Comparison of ENCODE assay signal across 8 cellular contexts in the genomic region with DNA sequence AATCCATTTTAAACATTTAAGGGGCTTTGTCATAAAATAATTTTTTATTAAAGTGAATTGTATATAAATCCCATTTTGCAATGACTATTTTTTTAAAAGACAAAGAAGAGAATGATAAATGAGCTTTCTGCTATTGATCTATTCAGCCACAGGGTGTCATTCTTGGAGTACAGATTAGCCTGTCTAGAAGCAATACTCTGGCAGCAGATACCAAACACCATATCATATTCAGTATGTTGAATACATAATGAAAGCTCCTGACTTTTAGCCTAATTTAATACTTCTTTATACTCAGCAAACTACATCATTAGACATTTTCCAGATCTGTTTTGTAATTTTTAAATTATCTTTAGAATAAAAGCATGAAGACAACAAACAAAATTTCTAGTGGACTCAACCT.
DNase-seq lines count a peak whose midpoint lies in the region; ATAC-seq, FAIRE-seq and TF ChIP-seq lines count a peak whose summit lies in the region.

No MANE protein-coding gene starts in this region.

- SMC1A ChIA-PET in GM12878 (lab: Charles Lee; ENCODE audit: uncharacterized antibody, unreplicated experiment), result interaction anchor here (0.9 to 4.7 kb wide), 10 partner anchors 10 to 570 kb away, joined by 3 to 24 read pairs (median 4); no protein-coding TSS in a partner anchor

- H3K36me3 ChIP-seq in GM12878 (ENCODE audit: control insufficient read depth in 2 of 2, insufficient read depth in 2 of 2, low read length in 1 of 2), result no peaks in the 10 kb centered on the region

- no peak overlapping the region for H3K4me3 ChIP-seq in GM12878

- H3K9me3 ChIP-seq in GM12878 (replicated peaks; ENCODE audit: control insufficient read depth, insufficient read depth, low read length), result no peaks in the 10 kb centered on the region

- DNase-seq in EH (ENCODE audit: low read depth) (peak; percentile 78), NCI-H146 (lab: John Stamatoyannopoulos, UW) (peak; percentile 46), GM12878 (ENCODE audit: low read depth, low spot score) (no peak), kidney glomerular epithelial cell (lab: John Stamatoyannopoulos, UW) (peak; percentile 92), NK-92 (lab: John Stamatoyannopoulos, UW; ENCODE audit: unreplicated experiment) (no peak), cerebellar nuclear complex (lab: John Stamatoyannopoulos, UW) (no peak), 8988T (no peak)
- no peak for DNase-seq in activated CD4-positive, CD25-positive, alpha-beta regulatory T cell (lab: John Stamatoyannopoulos, UW)

- no peak overlapping the region for H3K9ac ChIP-seq in GM12878 (ENCODE audit: control insufficient read depth, insufficient read depth, low read length)

- no peak for TF ChIP-seq POLR2A in GM12878 (IDR thresholded peaks at IDR 0.05; ENCODE audit: low read depth, low read length)

- intact Hi-C loops in GM12878 (cut with micrococcal nuclease; ENCODE audit: unreplicated experiment), result loop anchor here (1.0 to 10.0 kb wide), 4 partner anchors 202 to 729 kb away; no protein-coding TSS in a partner anchor

- in situ Hi-C loops in GM12878 (cut with MboI), result no loop called here

- POLR2A ChIA-PET in GM12878 (lab: Charles Lee), result no interaction called here

- no peak overlapping the region for H3K27ac ChIP-seq in GM12878 (ENCODE audit: control insufficient read depth, insufficient read depth)

- no peak overlapping the region for H2AFZ ChIP-seq in GM12878 (ENCODE audit: control insufficient read depth, low read depth, low read length)

- TF ChIP-seq EP300 in GM12878 (IDR thresholded peaks at IDR 0.05; ENCODE audit: borderline replicate concordance in 1 of 2, control insufficient read depth in 1 of 2, low read depth in 2 of 2, low read length in 2 of 2), result no peak

- CTCF ChIA-PET in GM12878 (lab: Yijun Ruan, JAX), result interaction anchor here (0.6 to 2.8 kb wide), 13 partner anchors 21 to 1504 kb away, joined by 3 to 18 read pairs (median 4); no protein-coding TSS in a partner anchor

- TF ChIP-seq CTCF in GM12878 (IDR thresholded peaks at IDR 0.05 in 2 of 3, conservative IDR thresholded peaks at IDR 0.05 in 1 of 3; ENCODE audit: control insufficient read depth in 2 of 3, extremely low read depth in 1 of 3, insufficient read depth in 1 of 3, low read depth in 3 of 3, low read length in 3 of 3), result peak in 2 of 3 experiments; percentile 13 to 34; a peak in 2 of 6 replicates

- RAD21 ChIA-PET in GM12878 (lab: Charles Lee; ENCODE audit: unreplicated experiment), result interaction anchor here (0.9 to 2.0 kb wide), 12 partner anchors 61 to 1504 kb away, joined by 3 to 14 read pairs (median 4); no protein-coding TSS in a partner anchor

- FAIRE-seq in GM12878 (lab: Jason Lieb, UNC), result peak; percentile 35

- ATAC-seq in GM12878, result peak; percentile 61

- BruUV-seq in GM12878 (replicated peaks; lab: Mats Ljungman, UMichigan), result no TSS peak

- TF ChIP-seq RAD21 in GM12878 (IDR thresholded peaks at IDR 0.05; ENCODE audit: insufficient read depth, low read depth, low read length), result peak; percentile 68

- H3K4me2 ChIP-seq in GM12878 (ENCODE audit: control insufficient read depth, insufficient read depth), result no peak overlapping the region

- H4K20me1 ChIP-seq in GM12878 (ENCODE audit: control insufficient read depth, insufficient read depth), result no peaks in the 10 kb centered on the region

- no peaks in the 10 kb centered on the region for H3K4me1 ChIP-seq in GM12878 (ENCODE audit: control insufficient read depth, insufficient read depth, low read length)

- no peaks in the 10 kb centered on the region for H3K27me3 ChIP-seq in GM12878 (replicated peaks in 1 of 2; ENCODE audit: control insufficient read depth in 2 of 2, insufficient read depth in 2 of 2, low read length in 1 of 2)

- no peaks in the 10 kb centered on the region for H3K79me2 ChIP-seq in GM12878 (ENCODE audit: control insufficient read depth, insufficient read depth, low read length)

TF ChIP-seq in GM12878, 131 proteins besides CTCF, POLR2A, EP300 and RAD21:
- no peak for TF ChIP-seq NFYA (IDR thresholded peaks at IDR 0.05; ENCODE audit: borderline replicate concordance, low read depth, low read length)
- peak; percentile 41; the same call in 1 of the 2 replicates for TF ChIP-seq SMC3 (IDR thresholded peaks at IDR 0.05; ENCODE audit: borderline replicate concordance, low read length)
TF ChIP-seq in GM12878: peak in this region for 1.

Comparison
In these comparisons a context has a peak if more than half of its experiments do, and no peak if none do; other contexts are left out.
1. DNase-seq: peak in EH (single experiment), NCI-H146 (single experiment) and kidney glomerular epithelial cell (single experiment); none in GM12878 (single experiment), NK-92 (single experiment), cerebellar nuclear complex (0 of 2), 8988T (single experiment) and activated CD4-positive, CD25-positive, alpha-beta regulatory T cell (0 of 4).